In genomic region chr6:11043552-11043960, GRCh38 we compare ENCODE assay signal across 8 cellular contexts. TPM values are rescaled to one million over a fixed set of nuclear protein-coding genes. Genes with fewer than 3 reads are reported as not detected.
DNase-seq lines count a peak whose midpoint lies in the region; ATAC-seq and TF ChIP-seq lines count a peak whose summit lies in the region.

No MANE protein-coding gene starts in this region.

- H3K9me3 ChIP-seq in HUES6 (ENCODE audit: control insufficient read depth, insufficient read depth, low read depth, low read length) (no peaks in the 10 kb centered on the region), ectodermal cell (ENCODE audit: control insufficient read depth, low read length) (no peaks in the 10 kb centered on the region)

- peak overlapping the region; percentile 77 for H3K4me3 ChIP-seq in HUES6 (ENCODE audit: low read depth, low read length)
- peak overlapping the region; percentile 56 for H3K4me3 ChIP-seq in ectodermal cell (ENCODE audit: insufficient read depth, low read depth, low read length)

- POLR2A ChIA-PET in GM10248 (lab: Yijun Ruan, JAX) = no interaction called here

- H3K36me3 ChIP-seq in HUES6 (ENCODE audit: control insufficient read depth, insufficient read depth, low read length) = no peaks in the 10 kb centered on the region
- H3K36me3 ChIP-seq in ectodermal cell (ENCODE audit: control insufficient read depth, insufficient read depth, low read length) = no peaks in the 10 kb centered on the region

- peaks cover 0 to 5% of the 10 kb centered on the region in 2 donors for H3K4me1 Mint-ChIP-seq in natural killer cell

- TF ChIP-seq CTCF in GM10248 (IDR thresholded peaks at IDR 0.05; ENCODE audit: control extremely low read depth, extremely low read depth, low read depth, missing control alignments) (no peak), natural killer cell (IDR thresholded peaks at IDR 0.05) (no peak)

- 1 to 2% methylated on average over 42 of the region's 42 CpGs for WGBS in ectodermal cell, 2 experiments

- H3K4me3 Mint-ChIP-seq in natural killer cell = peak overlapping the region; percentile 62

- H3K36me3 Mint-ChIP-seq in natural killer cell = no peaks in the 10 kb centered on the region

- ATAC-seq in natural killer cell = no peak
- no peak for ATAC-seq in HG02610 (IDR thresholded peaks at IDR 0.05; ENCODE audit: unreplicated experiment)
- ATAC-seq in HG03439 (IDR thresholded peaks at IDR 0.05; ENCODE audit: unreplicated experiment) = no peak

- H3K27me3 Mint-ChIP-seq in natural killer cell (ENCODE audit: low read depth in 2 of 2) = peaks cover 45 to 75% of the 10 kb centered on the region in 2 donors

- intact Hi-C loops in natural killer cell (cut with micrococcal nuclease) = no loop called here

- DNase-seq in GM10248 (ENCODE audit: extremely low spot score) = peak; percentile 26
- no peak for DNase-seq in natural killer cell
- no peak for DNase-seq in OCI-M2 (lab: John Stamatoyannopoulos, UW; ENCODE audit: unreplicated experiment)
- DNase-seq in glomerular visceral epithelial cell (ENCODE audit: extremely low spot score) = no peak

- H3K9ac ChIP-seq in HUES6 (ENCODE audit: low read length) = peak overlapping the region; percentile 59

- no peaks in the 10 kb centered on the region for H3K9me3 Mint-ChIP-seq in natural killer cell

- H3K4me1 ChIP-seq in HUES6 (ENCODE audit: control insufficient read depth, insufficient read depth, low read length) (no peaks in the 10 kb centered on the region), ectodermal cell (ENCODE audit: control insufficient read depth, insufficient read depth, low read length) (no peaks in the 10 kb centered on the region)

- no peak overlapping the region for H3K27ac Mint-ChIP-seq in natural killer cell

- CTCF ChIA-PET in GM10248 (lab: Yijun Ruan, JAX) = interaction anchor here (0.7 to 1.6 kb wide), 3 partner anchors 10 to 24 kb away, joined by 3 to 4 read pairs (median 3); no protein-coding TSS in a partner anchor

- peaks cover 46% of the 10 kb centered on the region for H3K27me3 ChIP-seq in HUES6 (ENCODE audit: control insufficient read depth, insufficient read depth, low read length)
- peaks cover 64% of the 10 kb centered on the region for H3K27me3 ChIP-seq in ectodermal cell (ENCODE audit: control insufficient read depth, insufficient read depth, low read length, poor library complexity, severe bottlenecking)

- no peak overlapping the region for H3K27ac ChIP-seq in HUES6 (ENCODE audit: low read depth, low read length)
- no peak overlapping the region for H3K27ac ChIP-seq in ectodermal cell (ENCODE audit: insufficient read depth, low read depth, low read length, poor library complexity, severe bottlenecking)

RNA-seq across cellular contexts. Expression of gene ELOVL2, which starts 0.5 kb away (rescaled TPM):
- polyA plus RNA-seq in ectodermal cell (2013, experiment 1 of 4) = 6.0 TPM
- polyA plus RNA-seq in ectodermal cell (2013, experiment 2 of 4) = 6.4 TPM
- 4.3 TPM for polyA plus RNA-seq in ectodermal cell (2013, experiment 3 of 4)
- 5.3 TPM for polyA plus RNA-seq in ectodermal cell (2013, experiment 4 of 4)
- not detected for total RNA-seq in natural killer cell

RNA-seq across cellular contexts. Expression of gene SMIM13, which starts 50.1 kb away (rescaled TPM):
- polyA plus RNA-seq in ectodermal cell (2013, experiment 1 of 4) = 6.3 TPM
- 8.7 TPM for polyA plus RNA-seq in ectodermal cell (2013, experiment 2 of 4)
- polyA plus RNA-seq in ectodermal cell (2013, experiment 3 of 4) = 6.5 TPM
- 7.4 TPM for polyA plus RNA-seq in ectodermal cell (2013, experiment 4 of 4)
- total RNA-seq in natural killer cell = 10 to 100 TPM in 1 of 3 donors, 1 to 10 TPM in 2; 5.3 to 10.3 (median 9.8) TPM
